In the genomic region with DNA sequence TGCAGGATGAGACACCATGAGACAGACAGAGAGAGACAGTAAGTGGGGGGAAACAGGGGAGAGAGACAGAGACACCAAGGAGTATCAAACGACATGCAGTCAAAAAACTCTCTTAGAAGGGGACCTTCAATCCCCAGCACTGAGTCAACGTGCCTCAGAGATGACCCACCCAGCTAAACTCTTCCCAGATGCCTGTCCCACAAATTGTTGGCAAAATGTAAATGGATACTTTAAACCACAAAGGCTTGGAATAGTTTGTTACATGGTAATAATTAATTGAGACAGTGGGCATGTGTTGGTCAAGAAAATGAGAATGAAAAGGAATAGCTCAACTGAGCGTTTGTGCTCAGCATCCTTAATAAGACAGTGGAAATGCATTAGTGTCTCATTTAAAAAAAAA, we compare ENCODE assay signal across 27 cellular contexts.
DNase-seq lines count a peak whose midpoint lies in the region; ATAC-seq and TF ChIP-seq lines count a peak whose summit lies in the region.
"Had no signal": no experiment of that assay in that cellular context is flagged by ENCODE, and none has a peak within 500 bp of the region (broad histone marks: within the 10 kb centered on the region; RNA-seq: fewer than 3 reads in every experiment).

No MANE protein-coding gene starts in this region.

- no peak for TF ChIP-seq CTCF in CD8-positive, alpha-beta T cell (IDR thresholded peaks at IDR 0.05)

- no peaks in the 10 kb centered on the region for H3K36me3 ChIP-seq in CD8-positive, alpha-beta T cell (ENCODE audit: insufficient read depth, low read length)
- H3K36me3 ChIP-seq: ascending aorta, ovary, spleen, suprapubic skin had no signal

- no peak overlapping the region for H3K27ac Mint-ChIP-seq in CD8-positive, alpha-beta T cell
- H3K27ac Mint-ChIP-seq in activated CD4-positive, alpha-beta T cell treated with anti-CD3 and anti-CD28 coated beads, Interleukin-2, amount 10 ng/mL, durations not matched to agents 24 days and 14 days, result no peak overlapping the region
- H3K27ac Mint-ChIP-seq: activated naive CD8-positive, alpha-beta T cell; activated T-helper 2 cell treated with anti-CD3 and anti-CD28 coated beads, Interferon-gamma antibody, Interleukin-2, Interleukin-4, amounts not matched to agents 10 μg/mL and 5 μg/mL and 100 μg/mL, durations not matched to agents 14 hours and 24 hours and 36 hours; mesothelial cell of epicardium; natural killer cell treated with Interleukin-12 subunit alpha and Interleukin-12 subunit beta and Interleukin-15 and Interleukin-18, amount 100 ng/mL, for 72 hours; stimulated activated naive B cell treated with anti-CD40 and anti-IgM and Interleukin-4, amounts not matched to agents 10 μg/mL and 1 μg/mL and 100 μg/mL, for 72 hours had no signal

- intact Hi-C loops in CD8-positive, alpha-beta T cell (cut with DNase I, micrococcal nuclease), result no loop called here
- intact Hi-C loops in activated CD4-positive, alpha-beta T cell treated with anti-CD3 and anti-CD28 coated beads, Interleukin-2, amount 10 ng/mL, durations not matched to agents 24 days and 14 days (cut with micrococcal nuclease), result no loop called here

- H3K36me3 Mint-ChIP-seq in CD8-positive, alpha-beta T cell, result no peaks in the 10 kb centered on the region
- H3K36me3 Mint-ChIP-seq in activated CD4-positive, alpha-beta T cell treated with anti-CD3 and anti-CD28 coated beads, Interleukin-2, amount 10 ng/mL, durations not matched to agents 24 days and 14 days (ENCODE audit: low read depth), result no peaks in the 10 kb centered on the region
- H3K36me3 Mint-ChIP-seq: activated naive CD8-positive, alpha-beta T cell; natural killer cell treated with Interleukin-12 subunit alpha and Interleukin-12 subunit beta and Interleukin-15 and Interleukin-18, amount 100 ng/mL, for 72 hours; stimulated activated naive B cell treated with anti-CD40 and anti-IgM and Interleukin-4, amounts not matched to agents 10 μg/mL and 1 μg/mL and 100 μg/mL, for 72 hours had no signal

- H3K27me3 Mint-ChIP-seq in CD8-positive, alpha-beta T cell (ENCODE audit: low read depth), result no peaks in the 10 kb centered on the region
- no peaks in the 10 kb centered on the region for H3K27me3 Mint-ChIP-seq in activated CD4-positive, alpha-beta T cell treated with anti-CD3 and anti-CD28 coated beads, Interleukin-2, amount 10 ng/mL, durations not matched to agents 24 days and 14 days
- H3K27me3 Mint-ChIP-seq: activated naive CD8-positive, alpha-beta T cell; natural killer cell treated with Interleukin-12 subunit alpha and Interleukin-12 subunit beta and Interleukin-15 and Interleukin-18, amount 100 ng/mL, for 72 hours; stimulated activated naive B cell treated with anti-CD40 and anti-IgM and Interleukin-4, amounts not matched to agents 10 μg/mL and 1 μg/mL and 100 μg/mL, for 72 hours had no signal

- peaks cover 17% of the 10 kb centered on the region for H3K9me3 Mint-ChIP-seq in CD8-positive, alpha-beta T cell
- peaks cover 11% of the 10 kb centered on the region for H3K9me3 Mint-ChIP-seq in activated CD4-positive, alpha-beta T cell treated with anti-CD3 and anti-CD28 coated beads, Interleukin-2, amount 10 ng/mL, durations not matched to agents 24 days and 14 days

- no peak for ATAC-seq in CD8-positive, alpha-beta T cell
- no peak for ATAC-seq in GM18870 (IDR thresholded peaks at IDR 0.05; ENCODE audit: unreplicated experiment)
- ATAC-seq: left ventricle myocardium superior; natural killer cell treated with Interleukin-12 subunit alpha and Interleukin-12 subunit beta and Interleukin-15 and Interleukin-18, amount 100 ng/mL, for 72 hours; stimulated activated naive B cell treated with anti-CD40 and anti-IgM and Interleukin-4, amounts not matched to agents 10 μg/mL and 1 μg/mL and 100 μg/mL, for 72 hours had no signal

- POLR2A ChIA-PET in CD8-positive, alpha-beta T cell (lab: Charles Lee), result no interaction called here

- CTCF ChIA-PET in CD8-positive, alpha-beta T cell (lab: Charles Lee), result no interaction called here

- H3K4me1 ChIP-seq in CD8-positive, alpha-beta T cell (ENCODE audit: insufficient read depth, low read length), result no peaks in the 10 kb centered on the region
- H3K4me1 ChIP-seq: ascending aorta, spleen, suprapubic skin had no signal

- DNase-seq in AG20443 (ENCODE audit: low spot score), result peak; percentile 63
- peak; percentile 13 for DNase-seq in HS-5 (ENCODE audit: low read depth)
- peak; percentile 42 for DNase-seq in astrocyte of the hippocampus (ENCODE audit: low read depth, low spot score)
- peak; percentile 95 for DNase-seq in kidney tubule cell (ENCODE audit: low spot score)
- DNase-seq in CD8-positive, alpha-beta T cell, result no peak
- DNase-seq in activated CD4-positive, alpha-beta T cell treated with anti-CD3 and anti-CD28 coated beads, Interleukin-2, amount 10 ng/mL, durations not matched to agents 24 days and 14 days, result no peak
- no peak for DNase-seq in NCI-H524 (lab: John Stamatoyannopoulos, UW)
- DNase-seq: activated CD8-positive, alpha-beta memory T cell treated with anti-CD3 and anti-CD28 coated beads, Interleukin-2, amount 50 U/mL, for 4 hours; C1 segment of cervical spinal cord; foreskin melanocyte; hypothalamus; Karpas-422; left ventricle myocardium superior; NCI-H1048; NCI-H187 treated with DMSO at 0.1 percent for 48 hours; NCI-H2227 treated with DMSO at 0.1 percent for 48 hours; ovary; spleen; stimulated activated CD4-positive, alpha-beta T cell treated with anti-CD3 and anti-CD28 coated beads, Interleukin-2, amount 100 ng/mL, for 48 hours; stimulated activated naive B cell treated with anti-CD40 and anti-IgM and Interleukin-4, amounts not matched to agents 10 μg/mL and 1 μg/mL and 100 μg/mL, for 72 hours had no signal

- no peak overlapping the region for H3K4me3 Mint-ChIP-seq in CD8-positive, alpha-beta T cell
- H3K4me3 Mint-ChIP-seq in activated CD4-positive, alpha-beta T cell treated with anti-CD3 and anti-CD28 coated beads, Interleukin-2, amount 10 ng/mL, durations not matched to agents 24 days and 14 days, result no peak overlapping the region
- H3K4me3 Mint-ChIP-seq: activated naive CD8-positive, alpha-beta T cell; mesothelial cell of epicardium; natural killer cell treated with Interleukin-12 subunit alpha and Interleukin-12 subunit beta and Interleukin-15 and Interleukin-18, amount 100 ng/mL, for 72 hours; stimulated activated naive B cell treated with anti-CD40 and anti-IgM and Interleukin-4, amounts not matched to agents 10 μg/mL and 1 μg/mL and 100 μg/mL, for 72 hours had no signal

- H3K9me3 ChIP-seq in CD8-positive, alpha-beta T cell (ENCODE audit: low read length), result no peaks in the 10 kb centered on the region
- H3K9me3 ChIP-seq: ovary, suprapubic skin had no signal

- H3K4me1 Mint-ChIP-seq in CD8-positive, alpha-beta T cell (ENCODE audit: low read depth), result no peaks in the 10 kb centered on the region
- H3K4me1 Mint-ChIP-seq in activated CD4-positive, alpha-beta T cell treated with anti-CD3 and anti-CD28 coated beads, Interleukin-2, amount 10 ng/mL, durations not matched to agents 24 days and 14 days, result no peaks in the 10 kb centered on the region
- H3K4me1 Mint-ChIP-seq: mesothelial cell of epicardium; stimulated activated naive B cell treated with anti-CD40 and anti-IgM and Interleukin-4, amounts not matched to agents 10 μg/mL and 1 μg/mL and 100 μg/mL, for 72 hours had no signal

- no peak overlapping the region for H3K27ac ChIP-seq in CD8-positive, alpha-beta T cell (ENCODE audit: low read depth, low read length)
- H3K27ac ChIP-seq: ascending aorta, ovary, spleen, suprapubic skin had no signal

- H3K27me3 ChIP-seq in CD8-positive, alpha-beta T cell (ENCODE audit: insufficient read depth, low read length), result no peaks in the 10 kb centered on the region
- H3K27me3 ChIP-seq: ascending aorta, ovary, spleen, suprapubic skin had no signal

- no peak overlapping the region for H3K4me3 ChIP-seq in CD8-positive, alpha-beta T cell (ENCODE audit: low read depth, low read length)
- H3K4me3 ChIP-seq: ascending aorta, ovary, spleen, suprapubic skin had no signal

Comparison
In these comparisons a context has a peak if more than half of its experiments do, and no peak if none do; other contexts are left out.
1. DNase-seq: peak in AG20443 (single experiment), HS-5 (single experiment), astrocyte of the hippocampus (single experiment) and kidney tubule cell (single experiment); none in CD8-positive, alpha-beta T cell (0 of 7), activated CD4-positive, alpha-beta T cell treated with anti-CD3 and anti-CD28 coated beads, Interleukin-2, amount 10 ng/mL, durations not matched to agents 24 days and 14 days (single experiment) and NCI-H524 (0 of 2).